Comparison of ENCODE assay signal across 14 cellular contexts in the genomic region with DNA sequence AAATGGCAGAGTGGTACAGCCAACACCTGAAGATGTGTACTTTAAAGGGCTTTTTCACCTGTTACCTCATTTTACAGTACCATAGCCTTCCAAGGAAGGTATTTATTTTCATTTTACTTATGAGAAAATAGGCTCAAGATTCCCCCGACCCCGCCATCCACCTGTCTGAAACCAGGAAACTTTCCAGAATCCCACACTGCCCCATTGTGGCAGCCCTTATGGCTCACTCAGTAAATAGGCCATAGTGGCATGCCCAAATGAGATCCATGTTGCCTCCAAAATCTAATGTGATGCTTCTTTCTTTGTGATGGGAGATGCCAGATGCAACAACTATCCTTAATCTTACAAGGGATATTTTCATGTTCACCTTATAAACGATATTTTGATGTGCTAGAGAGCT.
A peak's percentile ranks its signal among the peaks of the same experiment; 100 is the strongest.
DNase-seq lines count a peak whose midpoint lies in the region; ATAC-seq, FAIRE-seq and TF ChIP-seq lines count a peak whose summit lies in the region.
"Had no signal": no experiment of that assay in that cellular context is flagged by ENCODE, and none has a peak within 500 bp of the region (broad histone marks: within the 10 kb centered on the region; RNA-seq: fewer than 3 reads in every experiment).

No MANE protein-coding gene starts in this region.

- TF ChIP-seq CTCF in A549 (IDR thresholded peaks at IDR 0.05) (peak; percentile 32; the same call in 1 of the 3 replicates), OCI-LY1 (IDR thresholded peaks at IDR 0.05; ENCODE audit: low read length) (0 out of 2 replicates have a peak, but pooled peaks have one; percentile 4), endodermal cell (conservative IDR thresholded peaks at IDR 0.05) (no peak)

- no peak overlapping the region for H2AFZ ChIP-seq in OCI-LY1 (ENCODE audit: low read length)
- H2AFZ ChIP-seq: hepatocyte had no signal

- TF ChIP-seq RAD21 in A549 (conservative IDR thresholded peaks at IDR 0.05 in 1 of 2, IDR thresholded peaks at IDR 0.05 in 1 of 2): peak in 1 of 2 experiments; percentile 59; a peak in 3 of 5 replicates

- H3K9ac ChIP-seq in OCI-LY1 (ENCODE audit: low read length) (no peak overlapping the region), endodermal cell (ENCODE audit: extremely low read depth, low read length, poor library complexity, severe bottlenecking) (no peak overlapping the region)

- H3K36me3 ChIP-seq in OCI-LY1 (ENCODE audit: insufficient read depth, low read length): no peaks in the 10 kb centered on the region
- no peaks in the 10 kb centered on the region for H3K36me3 ChIP-seq in endodermal cell (ENCODE audit: control insufficient read depth, insufficient read depth, low read length)
- H3K36me3 ChIP-seq: Peyer's patch had no signal

- CTCF ChIA-PET in A549 (lab: Yijun Ruan, JAX): interaction anchor here (0.6 to 10.7 kb wide), 64 partner anchors 7 to 498 kb away, joined by 3 to 280 read pairs (median 4); a partner anchor contains a TSS

- H3K4me3 ChIP-seq in A549: no peak overlapping the region
- no peak overlapping the region for H3K4me3 ChIP-seq in OCI-LY1 (ENCODE audit: low read depth, low read length, poor library complexity, severe bottlenecking)
- H3K4me3 ChIP-seq in endodermal cell (ENCODE audit: low read length): no peak overlapping the region
- H3K4me3 ChIP-seq: hepatocyte, Peyer's patch had no signal

- no peaks in the 10 kb centered on the region for H3K79me2 ChIP-seq in OCI-LY1 (ENCODE audit: insufficient read depth, low read length)
- H3K79me2 ChIP-seq: hepatocyte had no signal

- no peaks in the 10 kb centered on the region for H3K27me3 Mint-ChIP-seq in endodermal cell (ENCODE audit: insufficient read depth)
- H3K27me3 Mint-ChIP-seq in effector memory CD8-positive, alpha-beta T cell: no peaks in the 10 kb centered on the region
- H3K27me3 Mint-ChIP-seq: IgD-negative memory B cell had no signal

- H3K27ac ChIP-seq in A549 (no peak overlapping the region), OCI-LY1 (ENCODE audit: low read depth, low read length, poor library complexity, severe bottlenecking) (no peak overlapping the region), endodermal cell (ENCODE audit: low read depth, low read length) (no peak overlapping the region)
- H3K27ac ChIP-seq: hepatocyte, Peyer's patch had no signal

- no peaks in the 10 kb centered on the region for H3K27me3 ChIP-seq in OCI-LY1 (ENCODE audit: insufficient read depth, low read length)
- no peaks in the 10 kb centered on the region for H3K27me3 ChIP-seq in endodermal cell (ENCODE audit: control insufficient read depth, insufficient read depth, low read length, poor library complexity, severe bottlenecking)
- H3K27me3 ChIP-seq: hepatocyte, Peyer's patch had no signal

- FAIRE-seq in A549 (lab: Jason Lieb, UNC): no peak

- ATAC-seq in A549: peak; percentile 86 to 88
- ATAC-seq in effector memory CD8-positive, alpha-beta T cell (replicated peaks): no peak
- ATAC-seq in GM21360 (IDR thresholded peaks at IDR 0.05; ENCODE audit: unreplicated experiment): no peak
- ATAC-seq in GM21737 (IDR thresholded peaks at IDR 0.05; ENCODE audit: unreplicated experiment): no peak
- no peak for ATAC-seq in HG02759 (IDR thresholded peaks at IDR 0.05; ENCODE audit: unreplicated experiment)

- TF ChIP-seq EP300 in A549 (IDR thresholded peaks at IDR 0.05): no peak

- in situ Hi-C loops in Caki2 (cut with HindIII; ENCODE audit: low pct_unique_long_range_greater_than_20kb, low sequenced_read_pairs): no loop called here

- H3K4me2 ChIP-seq in A549: no peak overlapping the region
- no peak overlapping the region for H3K4me2 ChIP-seq in OCI-LY1 (ENCODE audit: low read length)
- H3K4me2 ChIP-seq: hepatocyte had no signal

- H3K4me1 ChIP-seq in A549 (peaks cover 10% of the 10 kb centered on the region; the same call in 2 of the 3 replicates), OCI-LY1 (ENCODE audit: insufficient read depth, low read length, severe bottlenecking) (peaks cover 13% of the 10 kb centered on the region), endodermal cell (ENCODE audit: control insufficient read depth, insufficient read depth, low read length) (no peaks in the 10 kb centered on the region)

- peak; percentile 14 to 35 for DNase-seq in A549 (ENCODE audit: low read depth in 1 of 2, low spot score in 1 of 2)
- peak; percentile 9 for DNase-seq in Caki2 (ENCODE audit: low read depth)
- DNase-seq in endodermal cell: peak; percentile 70
- no peak for DNase-seq in effector memory CD8-positive, alpha-beta T cell

- H3K9me3 ChIP-seq in A549: no peaks in the 10 kb centered on the region
- H3K9me3 ChIP-seq in OCI-LY1 (ENCODE audit: low read length): no peaks in the 10 kb centered on the region
- H3K9me3 ChIP-seq in endodermal cell (ENCODE audit: control insufficient read depth, low read length): no peaks in the 10 kb centered on the region
- H3K9me3 ChIP-seq: Peyer's patch had no signal

- H3K9me2 ChIP-seq in OCI-LY1 (ENCODE audit: low read depth, low read length): no peaks in the 10 kb centered on the region

- no peak overlapping the region for H3K4me3 Mint-ChIP-seq in endodermal cell
- H3K4me3 Mint-ChIP-seq in effector memory CD8-positive, alpha-beta T cell: no peak overlapping the region
- H3K4me3 Mint-ChIP-seq: activated CD8-positive, alpha-beta T cell treated with anti-CD3 and anti-CD28 coated beads, Interleukin-2, amount 10 ng/mL, durations not matched to agents 7 days and 5 days; activated naive CD4-positive, alpha-beta T cell treated with anti-CD3 and anti-CD28 coated beads for 36 hours; CD14-positive monocyte had no signal

- no peak for TF ChIP-seq POLR2A in A549 (IDR thresholded peaks at IDR 0.05; ENCODE audit: low read length)

- no peak overlapping the region for H3K27ac Mint-ChIP-seq in endodermal cell
- no peak overlapping the region for H3K27ac Mint-ChIP-seq in effector memory CD8-positive, alpha-beta T cell

- H3F3A ChIP-seq in OCI-LY1 (ENCODE audit: insufficient read depth, low read length): no peaks in the 10 kb centered on the region

- H3K4me1 Mint-ChIP-seq in endodermal cell: peaks cover 7% of the 10 kb centered on the region
- H3K4me1 Mint-ChIP-seq in effector memory CD8-positive, alpha-beta T cell (ENCODE audit: low read depth in 2 of 2): peaks cover 3 to 4% of the 10 kb centered on the region in 2 donors

- H3K9me3 Mint-ChIP-seq in endodermal cell: no peaks in the 10 kb centered on the region
- H3K9me3 Mint-ChIP-seq in effector memory CD8-positive, alpha-beta T cell: no peaks in the 10 kb centered on the region
- H3K9me3 Mint-ChIP-seq: activated naive CD4-positive, alpha-beta T cell treated with anti-CD3 and anti-CD28 coated beads for 36 hours; CD14-positive monocyte; IgD-negative memory B cell had no signal

- H4K20me1 ChIP-seq in OCI-LY1 (ENCODE audit: insufficient read depth, low read length): no peaks in the 10 kb centered on the region

- 44% methylated on average over 3 of the region's 3 CpGs for WGBS in A549 (ENCODE audit: missing lambda C conversion rate)
- 86% methylated on average over 3 of the region's 3 CpGs; no CpG with 5 or more reads in 1 of the 2 experiments for WGBS in endodermal cell (ENCODE audit: insufficient coverage in 1 of 2, insufficient read length in 1 of 2), 2 experiments

- H3K36me3 Mint-ChIP-seq in endodermal cell (ENCODE audit: low read depth): no peaks in the 10 kb centered on the region
- no peaks in the 10 kb centered on the region for H3K36me3 Mint-ChIP-seq in effector memory CD8-positive, alpha-beta T cell (ENCODE audit: insufficient read depth)
- H3K36me3 Mint-ChIP-seq: CD14-positive monocyte, IgD-negative memory B cell had no signal

- POLR2A ChIA-PET in A549 (lab: Yijun Ruan, JAX): interaction anchor here (0.5 to 1.1 kb wide), 5 partner anchors 139 to 392 kb away, joined by 3 to 12 read pairs (median 6); a partner anchor contains a TSS

TF ChIP-seq in A549, 52 proteins besides CTCF, POLR2A, EP300 and RAD21:
- TF ChIP-seq, protein P1, sequence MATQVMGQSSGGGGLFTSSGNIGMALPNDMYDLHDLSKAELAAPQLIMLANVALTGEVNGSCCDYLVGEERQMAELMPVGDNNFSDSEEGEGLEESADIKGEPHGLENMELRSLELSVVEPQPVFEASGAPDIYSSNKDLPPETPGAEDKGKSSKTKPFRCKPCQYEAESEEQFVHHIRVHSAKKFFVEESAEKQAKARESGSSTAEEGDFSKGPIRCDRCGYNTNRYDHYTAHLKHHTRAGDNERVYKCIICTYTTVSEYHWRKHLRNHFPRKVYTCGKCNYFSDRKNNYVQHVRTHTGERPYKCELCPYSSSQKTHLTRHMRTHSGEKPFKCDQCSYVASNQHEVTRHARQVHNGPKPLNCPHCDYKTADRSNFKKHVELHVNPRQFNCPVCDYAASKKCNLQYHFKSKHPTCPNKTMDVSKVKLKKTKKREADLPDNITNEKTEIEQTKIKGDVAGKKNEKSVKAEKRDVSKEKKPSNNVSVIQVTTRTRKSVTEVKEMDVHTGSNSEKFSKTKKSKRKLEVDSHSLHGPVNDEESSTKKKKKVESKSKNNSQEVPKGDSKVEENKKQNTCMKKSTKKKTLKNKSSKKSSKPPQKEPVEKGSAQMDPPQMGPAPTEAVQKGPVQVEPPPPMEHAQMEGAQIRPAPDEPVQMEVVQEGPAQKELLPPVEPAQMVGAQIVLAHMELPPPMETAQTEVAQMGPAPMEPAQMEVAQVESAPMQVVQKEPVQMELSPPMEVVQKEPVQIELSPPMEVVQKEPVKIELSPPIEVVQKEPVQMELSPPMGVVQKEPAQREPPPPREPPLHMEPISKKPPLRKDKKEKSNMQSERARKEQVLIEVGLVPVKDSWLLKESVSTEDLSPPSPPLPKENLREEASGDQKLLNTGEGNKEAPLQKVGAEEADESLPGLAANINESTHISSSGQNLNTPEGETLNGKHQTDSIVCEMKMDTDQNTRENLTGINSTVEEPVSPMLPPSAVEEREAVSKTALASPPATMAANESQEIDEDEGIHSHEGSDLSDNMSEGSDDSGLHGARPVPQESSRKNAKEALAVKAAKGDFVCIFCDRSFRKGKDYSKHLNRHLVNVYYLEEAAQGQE (IDR thresholded peaks at IDR 0.05): no peak
- TF ChIP-seq SMC3 (IDR thresholded peaks at IDR 0.05): peak; percentile 30; the same call in 2 of the 3 replicates

Comparison
In these comparisons a context has a peak if more than half of its experiments do, and no peak if none do; other contexts are left out.
1. ATAC-seq: peak in A549 (2 of 2); none in effector memory CD8-positive, alpha-beta T cell (single experiment), GM21360 (single experiment), GM21737 (single experiment) and HG02759 (single experiment).
2. DNase-seq: peak in A549 (2 of 2), Caki2 (single experiment) and endodermal cell (single experiment); none in effector memory CD8-positive, alpha-beta T cell (0 of 3).